8 cellular contexts compared by ENCODE assay signal in genomic region chrX:45843518-45843917, GRCh38.
DNase-seq lines count a peak whose midpoint lies in the region; ATAC-seq and TF ChIP-seq lines count a peak whose summit lies in the region.
"Had no signal": no experiment of that assay in that cellular context is flagged by ENCODE, and none has a peak within 500 bp of the region (broad histone marks: within the 10 kb centered on the region; RNA-seq: fewer than 3 reads in every experiment).

No MANE protein-coding gene starts in this region.

- ATAC-seq in CD4-positive, CD25-positive, alpha-beta regulatory T cell (ENCODE audit: low read depth in 2 of 2), result no peak
- ATAC-seq in GM19035 (IDR thresholded peaks at IDR 0.05; ENCODE audit: unreplicated experiment), result no peak

- peaks cover 0 to 2% (median 0%) of the 10 kb centered on the region in 7 donors for H3K9me3 Mint-ChIP-seq in CD4-positive, CD25-positive, alpha-beta regulatory T cell

- H3K4me1 Mint-ChIP-seq in CD4-positive, CD25-positive, alpha-beta regulatory T cell, result peaks cover 18 to 33% (median 28%) of the 10 kb centered on the region in 4 donors

- no peak overlapping the region for H3K27ac ChIP-seq in CD4-positive, CD25-positive, alpha-beta regulatory T cell (ENCODE audit: insufficient read depth, low read length, poor library complexity, severe bottlenecking)

- peaks cover 12% of the 10 kb centered on the region for H3K4me1 ChIP-seq in CD4-positive, CD25-positive, alpha-beta regulatory T cell (ENCODE audit: control insufficient read depth, insufficient read depth, low read length, poor library complexity, severe bottlenecking)

- peak overlapping the region in 2 of 3 donors; percentile 12 to 43 for H3K27ac Mint-ChIP-seq in CD4-positive, CD25-positive, alpha-beta regulatory T cell

- no peaks in the 10 kb centered on the region for H3K27me3 ChIP-seq in CD4-positive, CD25-positive, alpha-beta regulatory T cell (ENCODE audit: control insufficient read depth, insufficient read depth, low read length)

- H3K4me3 Mint-ChIP-seq in CD4-positive, CD25-positive, alpha-beta regulatory T cell, result peak overlapping the region in 2 of 4 donors; percentile 25 to 63

- H3K27me3 Mint-ChIP-seq in CD4-positive, CD25-positive, alpha-beta regulatory T cell, result no peaks in the 10 kb centered on the region

- no peaks in the 10 kb centered on the region for H3K36me3 ChIP-seq in CD4-positive, CD25-positive, alpha-beta regulatory T cell (ENCODE audit: control insufficient read depth, insufficient read depth, low read length)

- no peaks in the 10 kb centered on the region for H3K9me3 ChIP-seq in CD4-positive, CD25-positive, alpha-beta regulatory T cell (ENCODE audit: control insufficient read depth in 2 of 2, low read length in 2 of 2)

- H3K4me3 ChIP-seq in CD4-positive, CD25-positive, alpha-beta regulatory T cell (ENCODE audit: low read depth, low read length), result peak overlapping the region; percentile 37
- no peak overlapping the region for H3K4me3 ChIP-seq in GM12864 (ENCODE audit: low read depth, low read length)
- no peak overlapping the region for H3K4me3 ChIP-seq in fibroblast of pulmonary artery (replicated peaks; ENCODE audit: low read depth, low read length)

- DNase-seq in CD4-positive, CD25-positive, alpha-beta regulatory T cell, result peak in 2 of 3 donors; percentile 30 to 41
- DNase-seq in GM12864 (ENCODE audit: low read depth) (no peak), SW480 (ENCODE audit: low spot score) (peak; percentile 33), fibroblast of pulmonary artery (ENCODE audit: low read depth) (peak; percentile 33), COLO668 (lab: John Stamatoyannopoulos, UW; ENCODE audit: unreplicated experiment) (no peak), hippocampal formation (lab: John Stamatoyannopoulos, UW) (no peak)
- DNase-seq: NCI-H146 had no signal

- TF ChIP-seq CTCF in GM12864 (IDR thresholded peaks at IDR 0.05; ENCODE audit: low read depth, low read length, missing control alignments), result peak; percentile 7
- no peak for TF ChIP-seq CTCF in fibroblast of pulmonary artery (IDR thresholded peaks at IDR 0.05; ENCODE audit: low read length, missing control alignments)

- no peaks in the 10 kb centered on the region for H3K36me3 Mint-ChIP-seq in CD4-positive, CD25-positive, alpha-beta regulatory T cell

Comparison
In these comparisons a context has a peak if more than half of its experiments do, and no peak if none do; other contexts are left out.
1. DNase-seq: peak in CD4-positive, CD25-positive, alpha-beta regulatory T cell (2 of 3), SW480 (single experiment) and fibroblast of pulmonary artery (single experiment); none in GM12864 (single experiment), COLO668 (single experiment) and hippocampal formation (0 of 2).